ENCODE assay signal across 18 cellular contexts in genomic region chr12:110006115-110006514, GRCh38. TPM values are rescaled to one million over a fixed set of nuclear protein-coding genes. Genes with fewer than 3 reads are reported as not detected.
DNase-seq lines count a peak whose midpoint lies in the region; ATAC-seq and TF ChIP-seq lines count a peak whose summit lies in the region.
"Had no signal": no experiment of that assay in that cellular context is flagged by ENCODE, and none has a peak within 500 bp of the region (broad histone marks: within the 10 kb centered on the region; RNA-seq: fewer than 3 reads in every experiment).

No MANE protein-coding gene starts in this region.

- ATAC-seq in T-cell (replicated peaks in 1 of 4), result no peak
- no peak for ATAC-seq in activated CD8-positive, alpha-beta T cell treated with anti-CD3 and anti-CD28 coated beads, Interleukin-2, amount 10 ng/mL, durations not matched to agents 7 days and 5 days
- ATAC-seq: GM23338, HCT116 had no signal

- H3K4me1 Mint-ChIP-seq in CD14-positive monocyte (peaks cover 35% of the 10 kb centered on the region), T-cell (peaks cover 78 to 91% (median 84%) of the 10 kb centered on the region in 3 donors)
- peaks cover 60 to 93% (median 92%) of the 10 kb centered on the region in 3 donors for H3K4me1 Mint-ChIP-seq in CD8-positive, alpha-beta memory T cell
- H3K4me1 Mint-ChIP-seq in activated CD8-positive, alpha-beta T cell treated with anti-CD3 and anti-CD28 coated beads, Interleukin-2, amount 10 ng/mL, durations not matched to agents 7 days and 5 days (ENCODE audit: low read depth), result peaks cover 65% of the 10 kb centered on the region
- H3K4me1 Mint-ChIP-seq: GM23338 had no signal

- no peaks in the 10 kb centered on the region for H3K9me3 ChIP-seq in CD8-positive, alpha-beta memory T cell (ENCODE audit: low read length)

- H3K27ac Mint-ChIP-seq in CD14-positive monocyte (peak overlapping the region in 5 of 7 donors; percentile 31 to 94 (median 83)), T-cell (peak overlapping the region; percentile 82 to 90)
- peak overlapping the region in 5 of 8 donors; percentile 11 to 90 (median 39) for H3K27ac Mint-ChIP-seq in CD8-positive, alpha-beta memory T cell
- no peak overlapping the region for H3K27ac Mint-ChIP-seq in activated CD8-positive, alpha-beta T cell treated with anti-CD3 and anti-CD28 coated beads, Interleukin-2, amount 10 ng/mL, durations not matched to agents 7 days and 5 days
- H3K27ac Mint-ChIP-seq: GM23338 had no signal

- H3K4me3 Mint-ChIP-seq in CD14-positive monocyte (no peak overlapping the region), T-cell (no peak overlapping the region)
- H3K4me3 Mint-ChIP-seq in CD8-positive, alpha-beta memory T cell, result peak overlapping the region in 3 of 7 donors; percentile 36 to 74 (median 46)
- no peak overlapping the region for H3K4me3 Mint-ChIP-seq in activated CD8-positive, alpha-beta T cell treated with anti-CD3 and anti-CD28 coated beads, Interleukin-2, amount 10 ng/mL, durations not matched to agents 7 days and 5 days
- H3K4me3 Mint-ChIP-seq: GM23338 had no signal

- H3K9me3 Mint-ChIP-seq in CD14-positive monocyte, result peaks cover 10 to 38% (median 33%) of the 10 kb centered on the region in 7 donors
- H3K9me3 Mint-ChIP-seq in CD8-positive, alpha-beta memory T cell, result no peaks in the 10 kb centered on the region
- no peaks in the 10 kb centered on the region for H3K9me3 Mint-ChIP-seq in T-cell
- H3K9me3 Mint-ChIP-seq in activated CD8-positive, alpha-beta T cell treated with anti-CD3 and anti-CD28 coated beads, Interleukin-2, amount 10 ng/mL, durations not matched to agents 7 days and 5 days (ENCODE audit: insufficient read depth), result no peaks in the 10 kb centered on the region
- H3K9me3 Mint-ChIP-seq: CD8-positive, alpha-beta T cell; GM23338 had no signal

- H3K36me3 ChIP-seq in CD8-positive, alpha-beta memory T cell (ENCODE audit: insufficient read depth, low read length), result no peaks in the 10 kb centered on the region

- CTCF ChIA-PET in CD8-positive, alpha-beta memory T cell (lab: Charles Lee), result no interaction called here
- CTCF ChIA-PET in T-cell (lab: Charles Lee), result interaction anchor here in 1 of 2 donors (0.7 kb wide), 1 partner anchor 772 kb away, joined by 4 read pairs; no protein-coding TSS in a partner anchor
- CTCF ChIA-PET in activated CD8-positive, alpha-beta T cell treated with anti-CD3 and anti-CD28 coated beads, Interleukin-2, amount 10 ng/mL, durations not matched to agents 7 days and 5 days (lab: Charles Lee), result no interaction called here

- no peaks in the 10 kb centered on the region for H3K27me3 ChIP-seq in CD8-positive, alpha-beta memory T cell (ENCODE audit: insufficient read depth, low read length, poor library complexity, severe bottlenecking)

- H3K27ac ChIP-seq in CD8-positive, alpha-beta memory T cell (ENCODE audit: low read depth, low read length), result no peak overlapping the region
- H3K27ac ChIP-seq in caudate nucleus (ENCODE audit: low read depth, low read length), result peak overlapping the region; percentile 84

- DNase-seq in CD14-positive monocyte (ENCODE audit: low spot score) (no peak), T-cell (no peak), caudate nucleus (lab: John Stamatoyannopoulos, UW) (no peak), T-helper 2 cell (no peak), LoVo (ENCODE audit: low spot score) (no peak), SIG-M5 (lab: John Stamatoyannopoulos, UW) (no peak)
- DNase-seq in CD8-positive, alpha-beta memory T cell, result no peak
- no peak for DNase-seq in activated CD8-positive, alpha-beta T cell treated with anti-CD3 and anti-CD28 coated beads, Interleukin-2, amount 10 ng/mL, durations not matched to agents 7 days and 5 days
- DNase-seq: CD8-positive, alpha-beta T cell; DND-41; GDM1; KBM-7; NCI-H1048; NCI-H1436 treated with DMSO at 0.1 percent for 48 hours; NCI-H2029 treated with DMSO at 0.1 percent for 48 hours; NCI-H82 had no signal

- intact Hi-C loops in CD14-positive monocyte (cut with micrococcal nuclease), result no loop called here

- POLR2A ChIA-PET in CD8-positive, alpha-beta memory T cell (lab: Charles Lee), result no interaction called here
- POLR2A ChIA-PET in T-cell (lab: Charles Lee), result no interaction called here
- POLR2A ChIA-PET in activated CD8-positive, alpha-beta T cell treated with anti-CD3 and anti-CD28 coated beads, Interleukin-2, amount 10 ng/mL, durations not matched to agents 7 days and 5 days (lab: Charles Lee), result no interaction called here

- H3K4me3 ChIP-seq in CD8-positive, alpha-beta memory T cell (ENCODE audit: low read length), result no peak overlapping the region
- H3K4me3 ChIP-seq: GM23338 had no signal

- peaks cover 42% of the 10 kb centered on the region for H3K4me1 ChIP-seq in CD8-positive, alpha-beta memory T cell (ENCODE audit: insufficient read depth, low read length)

- TF ChIP-seq CTCF in CD14-positive monocyte (IDR thresholded peaks at IDR 0.05), result no peak

- H3K27me3 Mint-ChIP-seq in CD14-positive monocyte (ENCODE audit: low read depth in 3 of 3), result peaks cover 0 to 2% (median 2%) of the 10 kb centered on the region in 3 donors
- no peaks in the 10 kb centered on the region for H3K27me3 Mint-ChIP-seq in CD8-positive, alpha-beta memory T cell
- no peaks in the 10 kb centered on the region for H3K27me3 Mint-ChIP-seq in T-cell
- H3K27me3 Mint-ChIP-seq in activated CD8-positive, alpha-beta T cell treated with anti-CD3 and anti-CD28 coated beads, Interleukin-2, amount 10 ng/mL, durations not matched to agents 7 days and 5 days (ENCODE audit: low read depth), result no peaks in the 10 kb centered on the region

- H3K36me3 Mint-ChIP-seq in CD14-positive monocyte (peaks cover 37 to 65% of the 10 kb centered on the region in 2 donors), T-cell (peaks cover 15% of the 10 kb centered on the region)
- peaks cover 0 to 19% (median 1%) of the 10 kb centered on the region in 3 donors for H3K36me3 Mint-ChIP-seq in CD8-positive, alpha-beta memory T cell
- H3K36me3 Mint-ChIP-seq in activated CD8-positive, alpha-beta T cell treated with anti-CD3 and anti-CD28 coated beads, Interleukin-2, amount 10 ng/mL, durations not matched to agents 7 days and 5 days (ENCODE audit: low read depth), result peaks cover 40% of the 10 kb centered on the region

RNA-seq across cellular contexts. Expression of gene ANKRD13A, which starts 6.9 kb away (rescaled TPM):
- polyA plus RNA-seq in CD14-positive monocyte, result 10 to 100 TPM; 42.8 to 46.8 TPM
- total RNA-seq in CD8-positive, alpha-beta memory T cell, result 10 to 100 TPM; 38.1 to 41.1 TPM
- polyA plus RNA-seq in CD8-positive, alpha-beta memory T cell, result 47.1 TPM
- total RNA-seq in T-cell, result 10 to 100 TPM; 63.8 to 87.0 (median 76.8) TPM
- total RNA-seq in activated CD8-positive, alpha-beta T cell treated with anti-CD3 and anti-CD28 coated beads, Interleukin-2, amount 10 ng/mL, durations not matched to agents 7 days and 5 days, result 10 to 100 TPM; 76.0 to 78.1 TPM

RNA-seq across cellular contexts. Expression of gene GIT2, which starts 9.9 kb away (rescaled TPM):
- polyA plus RNA-seq in CD14-positive monocyte, result 10 to 100 TPM; 75.8 to 98.8 TPM
- total RNA-seq in CD8-positive, alpha-beta memory T cell, result 10 to 100 TPM; 52.0 to 54.4 TPM
- polyA plus RNA-seq in CD8-positive, alpha-beta memory T cell, result 93.0 TPM
- 100 to 1,000 TPM in 4 of 5 donors, 10 to 100 TPM in 1; 96.7 to 132 (median 108) TPM for total RNA-seq in T-cell
- total RNA-seq in activated CD8-positive, alpha-beta T cell treated with anti-CD3 and anti-CD28 coated beads, Interleukin-2, amount 10 ng/mL, durations not matched to agents 7 days and 5 days, result 10 to 100 TPM; 86.6 to 87.7 TPM

RNA-seq across cellular contexts. Expression of gene C12orf76, which starts 42.2 kb away (rescaled TPM):
- 10 to 100 TPM in 1 of 2 donors, 1 to 10 TPM in 1; 9.3 to 10.6 TPM for polyA plus RNA-seq in CD14-positive monocyte
- 10 to 100 TPM; 11.7 to 12.7 TPM for total RNA-seq in CD8-positive, alpha-beta memory T cell
- 17.3 TPM for polyA plus RNA-seq in CD8-positive, alpha-beta memory T cell
- 10 to 100 TPM; 13.6 to 31.0 (median 28.5) TPM for total RNA-seq in T-cell
- 10 to 100 TPM; 15.5 to 16.2 TPM for total RNA-seq in activated CD8-positive, alpha-beta T cell treated with anti-CD3 and anti-CD28 coated beads, Interleukin-2, amount 10 ng/mL, durations not matched to agents 7 days and 5 days
